Comparison of ENCODE assay signal across 13 cellular contexts in the genomic region with DNA sequence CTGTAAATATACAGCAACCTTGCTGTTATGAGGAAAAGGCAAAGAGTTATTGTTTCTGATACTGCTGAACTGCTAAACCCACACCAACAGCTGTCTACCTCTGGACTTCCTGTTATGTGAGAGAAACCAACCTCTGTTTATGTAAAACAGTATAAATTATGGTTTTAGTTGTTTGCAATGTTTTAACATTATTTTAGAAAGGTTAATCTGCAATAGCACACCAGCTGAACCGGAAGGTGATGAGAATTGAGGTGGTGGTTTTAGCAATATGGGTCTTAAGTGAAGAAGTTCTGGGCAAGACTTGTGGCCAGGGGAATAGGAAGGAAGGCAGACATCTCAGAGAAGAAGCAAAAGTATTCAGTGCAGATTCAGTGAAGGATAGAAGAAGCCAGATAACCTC.
DNase-seq lines count a peak whose midpoint lies in the region; ATAC-seq and TF ChIP-seq lines count a peak whose summit lies in the region.
"Had no signal": no experiment of that assay in that cellular context is flagged by ENCODE, and none has a peak within 500 bp of the region (broad histone marks: within the 10 kb centered on the region; RNA-seq: fewer than 3 reads in every experiment).

No MANE protein-coding gene starts in this region.

- CTCF ChIA-PET in CD4-positive, alpha-beta memory T cell (lab: Charles Lee; ENCODE audit: partially characterized antibody): no interaction called here

- no peak for TF ChIP-seq CTCF in CD14-positive monocyte (IDR thresholded peaks at IDR 0.05)

- H3K4me3 Mint-ChIP-seq in CD4-positive, alpha-beta memory T cell: no peak overlapping the region
- no peak overlapping the region for H3K4me3 Mint-ChIP-seq in CD14-positive monocyte
- H3K4me3 Mint-ChIP-seq: nephron had no signal

- DNase-seq in CD4-positive, alpha-beta memory T cell: peak in 4 of 5 donors; percentile 18 to 35 (median 28)
- DNase-seq in CD14-positive monocyte (ENCODE audit: low spot score) (no peak), occipital lobe (lab: John Stamatoyannopoulos, UW) (no peak), KG1 (lab: John Stamatoyannopoulos, UW) (no peak), NCI-H128 (lab: John Stamatoyannopoulos, UW; ENCODE audit: unreplicated experiment) (no peak)
- DNase-seq: kidney glomerular epithelial cell, upper lobe of right lung had no signal

- peaks cover 31% of the 10 kb centered on the region for H3K4me1 ChIP-seq in CD4-positive, alpha-beta memory T cell (ENCODE audit: insufficient read depth, low read length)
- H3K4me1 ChIP-seq: upper lobe of right lung had no signal

- H3K27me3 Mint-ChIP-seq in CD4-positive, alpha-beta memory T cell: no peaks in the 10 kb centered on the region
- peaks cover 0 to 2% (median 0%) of the 10 kb centered on the region in 3 donors for H3K27me3 Mint-ChIP-seq in CD14-positive monocyte (ENCODE audit: low read depth in 3 of 3)

- H3K9me3 ChIP-seq in CD4-positive, alpha-beta memory T cell (ENCODE audit: control insufficient read depth in 1 of 2, low read length in 2 of 2): no peaks in the 10 kb centered on the region
- H3K9me3 ChIP-seq: upper lobe of right lung had no signal

- H3K27ac Mint-ChIP-seq in CD4-positive, alpha-beta memory T cell: no peak overlapping the region
- H3K27ac Mint-ChIP-seq in CD14-positive monocyte: no peak overlapping the region
- H3K27ac Mint-ChIP-seq: activated T-helper 2 cell treated with anti-CD3 and anti-CD28 coated beads, Interferon-gamma antibody, Interleukin-2, Interleukin-4, amounts not matched to agents 10 μg/mL and 5 μg/mL and 100 μg/mL, durations not matched to agents 14 hours and 24 hours and 36 hours; nephron had no signal

- H3K4me3 ChIP-seq in CD4-positive, alpha-beta memory T cell (ENCODE audit: low read length in 2 of 2): no peak overlapping the region
- H3K4me3 ChIP-seq: SK-N-MC, upper lobe of right lung had no signal

- no peaks in the 10 kb centered on the region for H3K36me3 ChIP-seq in CD4-positive, alpha-beta memory T cell (ENCODE audit: insufficient read depth, low read length)
- H3K36me3 ChIP-seq: upper lobe of right lung had no signal

- POLR2A ChIA-PET in CD4-positive, alpha-beta memory T cell (lab: Charles Lee; ENCODE audit: partially characterized antibody): interaction anchor here (1.3 kb wide), 1 partner anchor 12 kb away, joined by 3 read pairs; no protein-coding TSS in a partner anchor

- H3K27ac ChIP-seq in CD4-positive, alpha-beta memory T cell (ENCODE audit: low read depth, low read length): no peak overlapping the region
- H3K27ac ChIP-seq: SK-N-MC, upper lobe of right lung had no signal

- peaks cover 10 to 21% (median 14%) of the 10 kb centered on the region in 4 donors for H3K4me1 Mint-ChIP-seq in CD4-positive, alpha-beta memory T cell
- H3K4me1 Mint-ChIP-seq in CD14-positive monocyte: no peaks in the 10 kb centered on the region
- H3K4me1 Mint-ChIP-seq: nephron had no signal

- H3K27me3 ChIP-seq in CD4-positive, alpha-beta memory T cell (ENCODE audit: insufficient read depth, low read length): no peaks in the 10 kb centered on the region
- H3K27me3 ChIP-seq: upper lobe of right lung had no signal

- ATAC-seq in GM19025 (IDR thresholded peaks at IDR 0.05; ENCODE audit: low read depth, unreplicated experiment) (peak; percentile 87), GM21723 (IDR thresholded peaks at IDR 0.05; ENCODE audit: unreplicated experiment) (peak; percentile 84), HG03457 (IDR thresholded peaks at IDR 0.05; ENCODE audit: unreplicated experiment) (peak; percentile 64)
- ATAC-seq: upper lobe of right lung had no signal

- peaks cover 0 to 1% (median 0%) of the 10 kb centered on the region in 8 donors for H3K9me3 Mint-ChIP-seq in CD4-positive, alpha-beta memory T cell
- H3K9me3 Mint-ChIP-seq in CD14-positive monocyte: peaks cover 0 to 3% (median 0%) of the 10 kb centered on the region in 7 donors
- H3K9me3 Mint-ChIP-seq: nephron had no signal

- H3K36me3 Mint-ChIP-seq in CD4-positive, alpha-beta memory T cell: no peaks in the 10 kb centered on the region
- no peaks in the 10 kb centered on the region for H3K36me3 Mint-ChIP-seq in CD14-positive monocyte

- intact Hi-C loops in CD4-positive, alpha-beta memory T cell (cut with micrococcal nuclease): loop anchor here (5.0 kb wide), 1 partner anchor 35 kb away; no protein-coding TSS in a partner anchor
- intact Hi-C loops in CD14-positive monocyte (cut with micrococcal nuclease): no loop called here

Comparison
In these comparisons a context has a peak if more than half of its experiments do, and no peak if none do; other contexts are left out.
1. DNase-seq: peak in CD4-positive, alpha-beta memory T cell (4 of 5); none in CD14-positive monocyte (single experiment), occipital lobe (single experiment), KG1 (single experiment) and NCI-H128 (single experiment).
2. Peak in every context shown above with its lines, with median percentiles within 50 percentile points of each other: ATAC-seq.